Comparison of ENCODE assay signal across 13 cellular contexts in genomic region chr19:14407889-14408640, GRCh38. TPM values are rescaled to one million over a fixed set of nuclear protein-coding genes. Genes with fewer than 3 reads are reported as not detected.
DNase-seq lines count a peak whose midpoint lies in the region; ATAC-seq, FAIRE-seq and TF ChIP-seq lines count a peak whose summit lies in the region.
"Had no signal": no experiment of that assay in that cellular context is flagged by ENCODE, and none has a peak within 500 bp of the region (broad histone marks: within the 10 kb centered on the region; RNA-seq: fewer than 3 reads in every experiment).

No MANE protein-coding gene starts in this region.

- H3K9me3 ChIP-seq in CD4-positive, alpha-beta T cell (ENCODE audit: control insufficient read depth, low read length): no peaks in the 10 kb centered on the region
- H3K9me3 ChIP-seq in GM23248 (ENCODE audit: low read depth) (no peaks in the 10 kb centered on the region), HepG2 (ENCODE audit: low read length) (no peaks in the 10 kb centered on the region)

- no peaks in the 10 kb centered on the region for H3K27me3 Mint-ChIP-seq in CD4-positive, alpha-beta T cell
- no peaks in the 10 kb centered on the region for H3K27me3 Mint-ChIP-seq in activated CD8-positive, alpha-beta memory T cell treated with anti-CD3 and anti-CD28 coated beads, Interleukin-2, amount 10 ng/mL, durations not matched to agents 7 days and 5 days

- H2AFZ ChIP-seq in GM23248 (no peak overlapping the region), HepG2 (ENCODE audit: low read length) (no peak overlapping the region)

- H3K36me3 Mint-ChIP-seq in CD4-positive, alpha-beta T cell (ENCODE audit: low read depth): peaks cover 97% of the 10 kb centered on the region
- peaks cover 72% of the 10 kb centered on the region for H3K36me3 Mint-ChIP-seq in activated CD8-positive, alpha-beta memory T cell treated with anti-CD3 and anti-CD28 coated beads, Interleukin-2, amount 10 ng/mL, durations not matched to agents 7 days and 5 days

- no peaks in the 10 kb centered on the region for H4K20me1 ChIP-seq in GM23248 (ENCODE audit: insufficient read depth)
- H4K20me1 ChIP-seq in HepG2 (ENCODE audit: insufficient read depth, low read length): 0 out of 2 replicates have a peak, but pooled peaks cover 5% of the 10 kb centered on the region

- peak overlapping the region; percentile 62 for H3K4me3 Mint-ChIP-seq in CD4-positive, alpha-beta T cell
- H3K4me3 Mint-ChIP-seq in activated CD8-positive, alpha-beta memory T cell treated with anti-CD3 and anti-CD28 coated beads, Interleukin-2, amount 10 ng/mL, durations not matched to agents 7 days and 5 days: no peak overlapping the region

- H3K4me3 ChIP-seq in GM23248: no peak overlapping the region
- no peak overlapping the region for H3K4me3 ChIP-seq in HepG2 (replicated peaks in 1 of 3; ENCODE audit: insufficient read depth in 1 of 3, low read depth in 2 of 3, low read length in 3 of 3)

- WGBS in GM23248 (ENCODE audit: low coverage in 1 of 2, low lambda C conversion rate in 2 of 2, missing lambda C conversion rate in 2 of 2), 2 experiments: 67 to 72% methylated on average over 19 to 21 of the region's 21 CpGs
- WGBS in HepG2 (ENCODE audit: low lambda C conversion rate): 89% methylated on average over 20 of the region's 21 CpGs

- peak overlapping the region; percentile 92 for H3K27ac Mint-ChIP-seq in CD4-positive, alpha-beta T cell
- peak overlapping the region; percentile 75 for H3K27ac Mint-ChIP-seq in activated CD8-positive, alpha-beta memory T cell treated with anti-CD3 and anti-CD28 coated beads, Interleukin-2, amount 10 ng/mL, durations not matched to agents 7 days and 5 days

- H3K4me1 ChIP-seq in GM23248 (ENCODE audit: insufficient read depth) (no peaks in the 10 kb centered on the region), HepG2 (ENCODE audit: insufficient read depth, low read length) (0 out of 2 replicates have a peak, but pooled peaks cover 10% of the 10 kb centered on the region)

- no peak for ATAC-seq in CD4-positive, alpha-beta T cell (ENCODE audit: poor library complexity)
- no peak for ATAC-seq in activated CD8-positive, alpha-beta memory T cell treated with anti-CD3 and anti-CD28 coated beads, Interleukin-2, amount 10 ng/mL, durations not matched to agents 7 days and 5 days
- no peak for ATAC-seq in HepG2

- no peak overlapping the region for H3K9ac ChIP-seq in GM23248
- H3K9ac ChIP-seq in HepG2 (ENCODE audit: insufficient read depth, low read depth, low read length): no peak overlapping the region

- no peak overlapping the region for H3K27ac ChIP-seq in CD4-positive, alpha-beta T cell (ENCODE audit: low read depth, low read length)
- H3K27ac ChIP-seq in GM23248: peak overlapping the region; percentile 10; the same call in 1 of the 2 replicates
- no peak overlapping the region for H3K27ac ChIP-seq in HepG2 (ENCODE audit: extremely low read length, insufficient read depth, low read length)

- in situ Hi-C loops in GM23248 (cut with MboI): no loop called here
- in situ Hi-C loops in HepG2 (cut with HindIII; ENCODE audit: extremely low pct_ligation_motif_present, low pct_unique_long_range_greater_than_20kb): loop anchor here (5.0 to 25.0 kb wide), 2 partner anchors 46 to 521 kb away; partner anchors contain the start of gene NANOS3

- no peak for TF ChIP-seq RAD21 in HepG2 (CRISPR knock-in tag; IDR thresholded peaks at IDR 0.05)

- peaks cover 35% of the 10 kb centered on the region for H3K4me1 Mint-ChIP-seq in CD4-positive, alpha-beta T cell (ENCODE audit: low read depth)
- peaks cover 55% of the 10 kb centered on the region for H3K4me1 Mint-ChIP-seq in activated CD8-positive, alpha-beta memory T cell treated with anti-CD3 and anti-CD28 coated beads, Interleukin-2, amount 10 ng/mL, durations not matched to agents 7 days and 5 days

- POLR2A ChIA-PET in CD4-positive, alpha-beta T cell (lab: Charles Lee): interaction anchor here (1.0 kb wide), 1 partner anchor 271 kb away, joined by 3 read pairs; the partner anchor contains the start of gene ASF1B
- POLR2A ChIA-PET in HepG2 (lab: Yijun Ruan, JAX): no interaction called here

- no peaks in the 10 kb centered on the region for H3K27me3 ChIP-seq in CD4-positive, alpha-beta T cell (ENCODE audit: control insufficient read depth, insufficient read depth, low read length)
- H3K27me3 ChIP-seq in GM23248 (replicated peaks; ENCODE audit: insufficient read depth) (no peaks in the 10 kb centered on the region), HepG2 (ENCODE audit: control insufficient read depth in 1 of 2, insufficient read depth in 2 of 2, low read length in 2 of 2) (no peaks in the 10 kb centered on the region)

- no peak for TF ChIP-seq CTCF in CD4-positive, alpha-beta T cell (IDR thresholded peaks at IDR 0.05)
- TF ChIP-seq CTCF in HepG2 (CRISPR knock-in tag; IDR thresholded peaks at IDR 0.05): no peak

- CTCF ChIA-PET in CD4-positive, alpha-beta T cell (lab: Charles Lee): interaction anchor here (0.6 to 11.4 kb wide), 3 partner anchors 23 to 60 kb away, joined by 3 to 93 read pairs (median 3); no protein-coding TSS in a partner anchor
- CTCF ChIA-PET in activated CD8-positive, alpha-beta memory T cell treated with anti-CD3 and anti-CD28 coated beads, Interleukin-2, amount 10 ng/mL, durations not matched to agents 7 days and 5 days (lab: Charles Lee): interaction anchor here (1.0 to 14.1 kb wide), 4 partner anchors 10 to 59 kb away, joined by 3 to 211 read pairs (median 8); no protein-coding TSS in a partner anchor
- CTCF ChIA-PET in HepG2 (lab: Yijun Ruan, JAX; ENCODE audit: low intra/inter-chr PET ratio, low total read pairs): no interaction called here

- TF ChIP-seq EP300 in HepG2 (IDR thresholded peaks at IDR 0.05; ENCODE audit: low read depth in 2 of 2, low read length in 2 of 2): no peak
- TF ChIP-seq EP300 in HepG2 (CRISPR knock-in tag; IDR thresholded peaks at IDR 0.05; ENCODE audit: borderline replicate concordance): no peak

- peaks cover 30% of the 10 kb centered on the region for H3F3A ChIP-seq in GM23248 (ENCODE audit: insufficient read depth)

- peak in 1 of 10 experiments; percentile 46 for DNase-seq in CD4-positive, alpha-beta T cell
- no peak for DNase-seq in GM23248
- DNase-seq in activated CD8-positive, alpha-beta memory T cell treated with anti-CD3 and anti-CD28 coated beads, Interleukin-2, amount 10 ng/mL, durations not matched to agents 7 days and 5 days: no peak
- peak; percentile 13 for DNase-seq in HepG2 (ENCODE audit: low spot score)
- no peak for DNase-seq in NCI-H1417 treated with DMSO at 0.1 percent for 48 hours (lab: John Stamatoyannopoulos, UW)
- DNase-seq in NCI-H1105 treated with DMSO at 0.1 percent for 48 hours (lab: John Stamatoyannopoulos, UW): no peak
- DNase-seq in NOMO-1 treated with DMSO at 0.1 percent for 48 hours (lab: John Stamatoyannopoulos, UW; ENCODE audit: unreplicated experiment): no peak
- DNase-seq in SKM-1 treated with dmso at 0.1 percent for 144 hours (lab: John Stamatoyannopoulos, UW; ENCODE audit: unreplicated experiment): no peak
- DNase-seq: COR-L47, NCI-H187, right cardiac atrium had no signal

- H3K79me2 ChIP-seq in GM23248 (ENCODE audit: insufficient read depth): peaks cover 25% of the 10 kb centered on the region
- H3K79me2 ChIP-seq in HepG2 (ENCODE audit: insufficient read depth, low read length): peaks cover 3% of the 10 kb centered on the region

- H3K9me2 ChIP-seq in GM23248 (ENCODE audit: insufficient read depth): no peaks in the 10 kb centered on the region

- intact Hi-C loops in CD4-positive, alpha-beta T cell (cut with DNase I, micrococcal nuclease): loop anchor here (2.0 kb wide), 2 partner anchors 211 to 271 kb away; partner anchors contain the start of gene ASF1B (in 1 of the 2)
- intact Hi-C loops in HepG2 (cut with micrococcal nuclease; ENCODE audit: unreplicated experiment): no loop called here

- BruUV-seq in HepG2 (replicated peaks; lab: Mats Ljungman, UMichigan): no TSS peak

- no peaks in the 10 kb centered on the region for H3K9me3 Mint-ChIP-seq in CD4-positive, alpha-beta T cell
- H3K9me3 Mint-ChIP-seq in activated CD8-positive, alpha-beta memory T cell treated with anti-CD3 and anti-CD28 coated beads, Interleukin-2, amount 10 ng/mL, durations not matched to agents 7 days and 5 days (ENCODE audit: low read depth): no peaks in the 10 kb centered on the region

- H3K36me3 ChIP-seq in GM23248 (ENCODE audit: low read depth) (peaks cover 40% of the 10 kb centered on the region; the same call in 1 of the 2 replicates), HepG2 (replicated peaks in 1 of 2; ENCODE audit: control insufficient read depth in 1 of 2, insufficient read depth in 2 of 2, low read length in 2 of 2) (peaks cover 38 to 54% of the 10 kb centered on the region in 2 experiments; a peak in 4 of 5 replicates)

- TF ChIP-seq POLR2A in HepG2 (IDR thresholded peaks at IDR 0.05; ENCODE audit: insufficient read depth in 1 of 2, low read depth in 2 of 2, low read length in 2 of 2): 0 out of 4 replicates have a peak, but pooled peaks have one; percentile 21 to 25

- H3K4me2 ChIP-seq in GM23248 (ENCODE audit: unreplicated experiment) (no peak overlapping the region), HepG2 (ENCODE audit: low read depth, low read length) (no peak overlapping the region)

- FAIRE-seq in HepG2 (lab: Jason Lieb, UNC): no peak
- FAIRE-seq: endothelial cell of umbilical vein, TTC549 had no signal

RNA-seq across cellular contexts. Expression of gene DDX39A, which starts 11.1 kb away (rescaled TPM):
- total RNA-seq in CD4-positive, alpha-beta T cell: 100 to 1,000 TPM; 296 to 299 TPM
- total RNA-seq in GM23248 (2014; rRNA removed; shearing (Covaris generic)): 47.2 and 55.9 TPM in 2 replicates
- 57.7 and 58.7 TPM in 2 replicates for polyA plus RNA-seq in GM23248 (2016; fragmentation: Nextera tagmentation; extraction: Ambion mirVana)
- 100 to 1,000 TPM; 273 to 311 TPM for total RNA-seq in activated CD8-positive, alpha-beta memory T cell treated with anti-CD3 and anti-CD28 coated beads, Interleukin-2, amount 10 ng/mL, durations not matched to agents 7 days and 5 days
- total RNA-seq in HepG2 (2016; rRNA removed; fragmentation: Illumina TruSeq; extraction: Trizol): 90.4 and 98.1 TPM in 2 replicates
- total RNA-seq in HepG2 (2016; cell fraction: cytosol; rRNA removed; fragmentation: Illumina TruSeq; extraction: Trizol; ENCODE audit: low read depth): 41.5 and 49.2 TPM in 2 replicates
- total RNA-seq in HepG2 (2016; cell fraction: insoluble cytoplasmic fraction; rRNA removed; fragmentation: Illumina TruSeq; extraction: Trizol): 93.0 and 97.0 TPM in 2 replicates
- 38.7 and 40.2 TPM in 2 replicates for total RNA-seq in HepG2 (2016; cell fraction: membrane; rRNA removed; fragmentation: Illumina TruSeq; extraction: Trizol)
- 72.8 and 77.3 TPM in 2 replicates for total RNA-seq in HepG2 (2016; cell fraction: nucleus; rRNA removed; fragmentation: Illumina TruSeq; extraction: Trizol)
- polyA plus RNA-seq in HepG2 (2011; rRNA removed): 34.6 and 37.1 TPM in 2 replicates
- polyA plus RNA-seq in HepG2 (2011; cell fraction: cytosol; rRNA removed): 16.5 and 25.4 TPM in 2 replicates
- polyA plus RNA-seq in HepG2 (2011; cell fraction: nucleus; rRNA removed): 252 and 355 TPM in 2 replicates
- 27.4 and 34.2 TPM in 2 replicates for polyA plus RNA-seq in HepG2 (2012)
- polyA plus RNA-seq in HepG2 (2016; cell fraction: cytosol; fragmentation: Illumina TruSeq; extraction: Trizol; ENCODE audit: low read depth): 31.0 and 31.5 TPM in 2 replicates
- 92.8 and 92.9 TPM in 2 replicates for polyA plus RNA-seq in HepG2 (2016; cell fraction: insoluble cytoplasmic fraction; fragmentation: Illumina TruSeq; extraction: Trizol; ENCODE audit: low read depth)
- 27.7 and 29.4 TPM in 2 replicates for polyA plus RNA-seq in HepG2 (2016; cell fraction: membrane; fragmentation: Illumina TruSeq; extraction: Trizol; ENCODE audit: low read depth)
- 163 and 168 TPM in 2 replicates for polyA plus RNA-seq in HepG2 (2016; cell fraction: nucleus; fragmentation: Illumina TruSeq; extraction: Trizol; ENCODE audit: insufficient read depth, low read depth)
- 45.0 and 198 TPM in 2 replicates for polyA minus RNA-seq in HepG2 (2011; rRNA and poly(A)+ RNA removed; ENCODE audit: low replicate concordance)
- polyA minus RNA-seq in HepG2 (2011; cell fraction: cytosol; rRNA and poly(A)+ RNA removed): 8.9 and 15.4 TPM in 2 replicates
- 33.9 and 40.9 TPM in 2 replicates for polyA minus RNA-seq in HepG2 (2011; cell fraction: nucleus; rRNA and poly(A)+ RNA removed)

RNA-seq across cellular contexts. Expression of gene PKN1, which starts 25.0 kb away (rescaled TPM):
- total RNA-seq in CD4-positive, alpha-beta T cell: 100 to 1,000 TPM; 171 TPM
- total RNA-seq in GM23248 (2014; rRNA removed; shearing (Covaris generic)): 128 and 139 TPM in 2 replicates
- polyA plus RNA-seq in GM23248 (2016; fragmentation: Nextera tagmentation; extraction: Ambion mirVana) (47.2 and 56.4 TPM in 2 replicates), HepG2 (2011; rRNA removed) (45.7 and 48.2 TPM in 2 replicates)
- total RNA-seq in activated CD8-positive, alpha-beta memory T cell treated with anti-CD3 and anti-CD28 coated beads, Interleukin-2, amount 10 ng/mL, durations not matched to agents 7 days and 5 days: 100 to 1,000 TPM; 224 to 236 TPM
- 46.5 and 54.5 TPM in 2 replicates for total RNA-seq in HepG2 (2016; rRNA removed; fragmentation: Illumina TruSeq; extraction: Trizol)
- 74.4 and 78.2 TPM in 2 replicates for total RNA-seq in HepG2 (2016; cell fraction: cytosol; rRNA removed; fragmentation: Illumina TruSeq; extraction: Trizol; ENCODE audit: low read depth)
- total RNA-seq in HepG2 (2016; cell fraction: insoluble cytoplasmic fraction; rRNA removed; fragmentation: Illumina TruSeq; extraction: Trizol): 36.1 and 53.0 TPM in 2 replicates
- 120 and 131 TPM in 2 replicates for total RNA-seq in HepG2 (2016; cell fraction: membrane; rRNA removed; fragmentation: Illumina TruSeq; extraction: Trizol)
- total RNA-seq in HepG2 (2016; cell fraction: nucleus; rRNA removed; fragmentation: Illumina TruSeq; extraction: Trizol): 29.1 and 29.6 TPM in 2 replicates
- 48.8 and 73.1 TPM in 2 replicates for polyA plus RNA-seq in HepG2 (2011; cell fraction: cytosol; rRNA removed)
- polyA plus RNA-seq in HepG2 (2011; cell fraction: nucleus; rRNA removed): 78.9 and 92.6 TPM in 2 replicates
- polyA plus RNA-seq in HepG2 (2012): 40.5 and 49.8 TPM in 2 replicates
- 89.7 and 95.6 TPM in 2 replicates for polyA plus RNA-seq in HepG2 (2016; cell fraction: cytosol; fragmentation: Illumina TruSeq; extraction: Trizol; ENCODE audit: low read depth)
- polyA plus RNA-seq in HepG2 (2016; cell fraction: insoluble cytoplasmic fraction; fragmentation: Illumina TruSeq; extraction: Trizol; ENCODE audit: low read depth): 45.9 and 57.2 TPM in 2 replicates
- polyA plus RNA-seq in HepG2 (2016; cell fraction: membrane; fragmentation: Illumina TruSeq; extraction: Trizol; ENCODE audit: low read depth): 121 and 146 TPM in 2 replicates
- polyA plus RNA-seq in HepG2 (2016; cell fraction: nucleus; fragmentation: Illumina TruSeq; extraction: Trizol; ENCODE audit: insufficient read depth, low read depth): 61.0 and 63.7 TPM in 2 replicates
- polyA minus RNA-seq in HepG2 (2011; rRNA and poly(A)+ RNA removed; ENCODE audit: low replicate concordance): 114 and 142 TPM in 2 replicates
- polyA minus RNA-seq in HepG2 (2011; cell fraction: cytosol; rRNA and poly(A)+ RNA removed): 48.8 and 53.1 TPM in 2 replicates
- polyA minus RNA-seq in HepG2 (2011; cell fraction: nucleus; rRNA and poly(A)+ RNA removed): 13.8 and 17.4 TPM in 2 replicates

RNA-seq across cellular contexts. Expression of gene ADGRE5, which starts 26.8 kb away (rescaled TPM):
- total RNA-seq in CD4-positive, alpha-beta T cell: 100 to 1,000 TPM; 745 to 751 TPM
- 28.5 and 56.6 TPM in 2 replicates for total RNA-seq in GM23248 (2014; rRNA removed; shearing (Covaris generic))
- polyA plus RNA-seq in GM23248 (2016; fragmentation: Nextera tagmentation; extraction: Ambion mirVana): 56.6 and 58.4 TPM in 2 replicates
- total RNA-seq in activated CD8-positive, alpha-beta memory T cell treated with anti-CD3 and anti-CD28 coated beads, Interleukin-2, amount 10 ng/mL, durations not matched to agents 7 days and 5 days: 100 to 1,000 TPM; 276 to 311 TPM
- total RNA-seq in HepG2 (2016; rRNA removed; fragmentation: Illumina TruSeq; extraction: Trizol): 1.3 and 2.0 TPM in 2 replicates
- total RNA-seq in HepG2 (2016; cell fraction: cytosol; rRNA removed; fragmentation: Illumina TruSeq; extraction: Trizol; ENCODE audit: low read depth): 0.40 and 0.44 TPM in 2 replicates
- total RNA-seq in HepG2 (2016; cell fraction: insoluble cytoplasmic fraction; rRNA removed; fragmentation: Illumina TruSeq; extraction: Trizol): 0.91 and 2.6 TPM in 2 replicates
- 0.79 and 1.5 TPM in 2 replicates for total RNA-seq in HepG2 (2016; cell fraction: membrane; rRNA removed; fragmentation: Illumina TruSeq; extraction: Trizol)
- 3.3 and 3.7 TPM in 2 replicates for total RNA-seq in HepG2 (2016; cell fraction: nucleus; rRNA removed; fragmentation: Illumina TruSeq; extraction: Trizol)
- 1.8 and 2.5 TPM in 2 replicates for polyA plus RNA-seq in HepG2 (2011; rRNA removed)
- 1.4 and 1.8 TPM in 2 replicates for polyA plus RNA-seq in HepG2 (2011; cell fraction: cytosol; rRNA removed)
- polyA plus RNA-seq in HepG2 (2011; cell fraction: nucleus; rRNA removed): 3.9 and 4.1 TPM in 2 replicates
- polyA plus RNA-seq in HepG2 (2012): 1.7 and 2.4 TPM in 2 replicates
- polyA plus RNA-seq in HepG2 (2016; cell fraction: cytosol; fragmentation: Illumina TruSeq; extraction: Trizol; ENCODE audit: low read depth): 0.36 and 0.60 TPM in 2 replicates
- polyA plus RNA-seq in HepG2 (2016; cell fraction: insoluble cytoplasmic fraction; fragmentation: Illumina TruSeq; extraction: Trizol; ENCODE audit: low read depth): 0.71 and 0.82 TPM in 2 replicates
- polyA plus RNA-seq in HepG2 (2016; cell fraction: membrane; fragmentation: Illumina TruSeq; extraction: Trizol; ENCODE audit: low read depth): 0.50 and 0.76 TPM in 2 replicates
- 3.5 and 7.3 TPM in 2 replicates for polyA plus RNA-seq in HepG2 (2016; cell fraction: nucleus; fragmentation: Illumina TruSeq; extraction: Trizol; ENCODE audit: insufficient read depth, low read depth)
- 4.6 and 72.7 TPM in 2 replicates for polyA minus RNA-seq in HepG2 (2011; rRNA and poly(A)+ RNA removed; ENCODE audit: low replicate concordance)
- 1.7 and 2.8 TPM in 2 replicates for polyA minus RNA-seq in HepG2 (2011; cell fraction: cytosol; rRNA and poly(A)+ RNA removed)
- 1.6 and 1.8 TPM in 2 replicates for polyA minus RNA-seq in HepG2 (2011; cell fraction: nucleus; rRNA and poly(A)+ RNA removed)
